In genomic region chr17:30344283-30345088, GRCh38 we compare ENCODE assay signal across 8 cellular contexts. TPM values are rescaled to one million over a fixed set of nuclear protein-coding genes. Genes with fewer than 3 reads are reported as not detected.
DNase-seq lines count a peak whose midpoint lies in the region; ATAC-seq and TF ChIP-seq lines count a peak whose summit lies in the region.

No MANE protein-coding gene starts in this region.

- in situ Hi-C loops in ACHN (cut with HindIII; ENCODE audit: low pct_ligation_motif_present, low pct_unique_long_range_greater_than_20kb, low sequenced_read_pairs) = no loop called here

- DNase-seq in HuH-7 (ENCODE audit: low spot score) (peak; percentile 67), SHP77 (lab: John Stamatoyannopoulos, UW) (peak; percentile 64 to 65), fibroblast of mammary gland (ENCODE audit: low read depth) (peak; percentile 80), occipital lobe (lab: John Stamatoyannopoulos, UW) (peak; percentile 41), ACHN (no peak)
- DNase-seq in activated CD4-positive, CD25-positive, alpha-beta regulatory T cell (lab: John Stamatoyannopoulos, UW) = no peak

- H3K4me3 ChIP-seq in fibroblast of mammary gland (ENCODE audit: control insufficient read depth, low read depth, low read length) = no peak overlapping the region

- ATAC-seq in HG02840 (IDR thresholded peaks at IDR 0.05; ENCODE audit: low FRiP score, unreplicated experiment) (no peak), HG02588 (IDR thresholded peaks at IDR 0.05; ENCODE audit: unreplicated experiment) (no peak)

- no peak for TF ChIP-seq CTCF in fibroblast of mammary gland (conservative IDR thresholded peaks at IDR 0.05; ENCODE audit: control insufficient read depth, insufficient read depth, low read depth, low read length)

RNA-seq across cellular contexts. Expression of gene TMIGD1, which starts 10.6 kb away (rescaled TPM):
- total RNA-seq in occipital lobe = not detected

RNA-seq across cellular contexts. Expression of gene CPD, which starts 34.2 kb away (rescaled TPM):
- total RNA-seq in occipital lobe = 60.4 TPM

RNA-seq across cellular contexts. Expression of gene BLMH, which starts 52.7 kb away (rescaled TPM):
- 37.6 TPM for total RNA-seq in occipital lobe

Comparison
In these comparisons a context has a peak if more than half of its experiments do, and no peak if none do; other contexts are left out.
1. DNase-seq: peak in HuH-7 (single experiment), SHP77 (2 of 2), fibroblast of mammary gland (single experiment) and occipital lobe (single experiment); none in activated CD4-positive, CD25-positive, alpha-beta regulatory T cell (0 of 4) and ACHN (single experiment).